11 cellular contexts compared by ENCODE assay signal in genomic region chr9:18890372-18890771, GRCh38.
DNase-seq lines count a peak whose midpoint lies in the region; ATAC-seq and TF ChIP-seq lines count a peak whose summit lies in the region.
"Had no signal": no experiment of that assay in that cellular context is flagged by ENCODE, and none has a peak within 500 bp of the region (broad histone marks: within the 10 kb centered on the region; RNA-seq: fewer than 3 reads in every experiment).

No MANE protein-coding gene starts in this region.

- no peaks in the 10 kb centered on the region for H3K27me3 ChIP-seq in OCI-LY3 (ENCODE audit: low read depth, low read length)
- H3K27me3 ChIP-seq: dorsolateral prefrontal cortex had no signal

- ATAC-seq in GM18873 (IDR thresholded peaks at IDR 0.05; ENCODE audit: low FRiP score, unreplicated experiment): peak; percentile 93
- peak; percentile 77 for ATAC-seq in HG02763 (IDR thresholded peaks at IDR 0.05; ENCODE audit: unreplicated experiment)
- no peak for ATAC-seq in HG03460 (IDR thresholded peaks at IDR 0.05; ENCODE audit: unreplicated experiment)

- H3K79me2 ChIP-seq in OCI-LY3 (ENCODE audit: low read length): no peaks in the 10 kb centered on the region

- H2AFZ ChIP-seq in OCI-LY3 (ENCODE audit: low read depth, low read length): no peak overlapping the region; the same call in 1 of the 2 replicates

- no peaks in the 10 kb centered on the region for H3K9me3 ChIP-seq in OCI-LY3 (ENCODE audit: insufficient read depth, low read length)

- H3K36me3 ChIP-seq in OCI-LY3 (replicated peaks; ENCODE audit: low read depth, low read length): no peaks in the 10 kb centered on the region

- TF ChIP-seq CTCF in OCI-LY3 (IDR thresholded peaks at IDR 0.05; ENCODE audit: low read depth, low read length): no peak

- DNase-seq in iris pigment epithelial cell (ENCODE audit: low read depth): peak; percentile 86
- DNase-seq in NCI-H345 (lab: John Stamatoyannopoulos, UW): no peak
- DNase-seq in stimulated activated CD8-positive, alpha-beta memory T cell treated with anti-CD3 and anti-CD28 coated beads, Interleukin-4, amount 100 ng/mL, for 48 hours: no peak
- no peak for DNase-seq in DMS114 treated with DMSO at 0.1 percent for 48 hours (lab: John Stamatoyannopoulos, UW; ENCODE audit: unreplicated experiment)
- DNase-seq: activated CD4-positive, alpha-beta T cell treated with anti-CD3 and anti-CD28 coated beads, Interleukin-2, amount 10 ng/mL, durations not matched to agents 7 days and 5 days; dorsolateral prefrontal cortex; stimulated activated CD4-positive, alpha-beta T cell treated with anti-CD3 and anti-CD28 coated beads, Interleukin-2, amount 100 ng/mL, for 24 hours had no signal

- H3K27ac ChIP-seq in OCI-LY3 (ENCODE audit: low read length): no peak overlapping the region
- H3K27ac ChIP-seq: dorsolateral prefrontal cortex had no signal

- H3K4me3 ChIP-seq in OCI-LY3 (ENCODE audit: low read length): no peak overlapping the region
- H3K4me3 ChIP-seq: dorsolateral prefrontal cortex had no signal

- H3K9ac ChIP-seq in OCI-LY3 (ENCODE audit: low read length): no peak overlapping the region

- H3K4me1 ChIP-seq in OCI-LY3 (ENCODE audit: low read length): peaks cover 23% of the 10 kb centered on the region

- peak overlapping the region; percentile 44 for H3K4me2 ChIP-seq in OCI-LY3 (ENCODE audit: low read length)

- no peaks in the 10 kb centered on the region for H4K20me1 ChIP-seq in OCI-LY3 (ENCODE audit: insufficient read depth, low read length)
